In genomic region chr4:13860126-13860525, GRCh38 we compare ENCODE assay signal across 1 cellular context.
TF ChIP-seq lines count a peak whose summit lies in the region.

No MANE protein-coding gene starts in this region.

TF ChIP-seq in HepG2, 621 proteins besides CTCF, POLR2A, EP300 and RAD21 (continued from another document):
- TF ChIP-seq, protein P1, sequence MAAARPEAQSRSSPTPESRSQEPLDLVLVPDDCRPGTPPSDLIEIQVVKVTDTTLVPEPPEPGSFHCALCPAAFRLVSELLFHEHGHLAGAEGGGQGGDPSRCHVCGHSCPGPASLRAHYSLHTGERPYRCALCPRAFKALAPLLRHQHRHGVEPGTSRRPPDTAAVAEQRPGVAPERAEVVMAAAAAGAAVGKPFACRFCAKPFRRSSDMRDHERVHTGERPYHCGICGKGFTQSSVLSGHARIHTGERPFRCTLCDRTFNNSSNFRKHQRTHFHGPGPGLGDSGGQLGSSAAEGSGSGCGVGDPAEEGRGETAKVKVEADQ (CRISPR knock-in tag; IDR thresholded peaks at IDR 0.05; ENCODE audit: borderline replicate concordance), result no peak
- TF ChIP-seq CERS6 (CRISPR knock-in tag; IDR thresholded peaks at IDR 0.05), result no peak
- no peak for TF ChIP-seq KDM3A (CRISPR knock-in tag; IDR thresholded peaks at IDR 0.05; ENCODE audit: low read depth)
- no peak for TF ChIP-seq GLI4 (CRISPR knock-in tag; IDR thresholded peaks at IDR 0.05; ENCODE audit: borderline replicate concordance)
- TF ChIP-seq ZFX (CRISPR knock-in tag; IDR thresholded peaks at IDR 0.05; ENCODE audit: low read depth), result no peak
- no peak for TF ChIP-seq GFI1 (CRISPR knock-in tag; IDR thresholded peaks at IDR 0.05; ENCODE audit: borderline replicate concordance)
- TF ChIP-seq ELF3 (CRISPR knock-in tag; IDR thresholded peaks at IDR 0.05), result no peak
